Comparison of ENCODE assay signal across 1 cellular context in genomic region chr12:104930388-104931326, GRCh38.
TF ChIP-seq lines count a peak whose summit lies in the region.

No MANE protein-coding gene starts in this region.

TF ChIP-seq in GM12878, 131 proteins besides CTCF, POLR2A, EP300 and RAD21 (continued from another document):
- peak; percentile 75 for TF ChIP-seq SKIL (IDR thresholded peaks at IDR 0.05; ENCODE audit: low read depth, poor library complexity, severe bottlenecking)
- 0 out of 2 replicates have a peak, but pooled peaks have one; percentile 11 for TF ChIP-seq CBFB (IDR thresholded peaks at IDR 0.05; ENCODE audit: low read depth)
- TF ChIP-seq TCF12 (IDR thresholded peaks at IDR 0.05; ENCODE audit: low read depth, low read length), result peak; percentile 63
- TF ChIP-seq CHD2 (IDR thresholded peaks at IDR 0.05; ENCODE audit: borderline replicate concordance, low read depth, low read length), result no peak
- TF ChIP-seq TCF3 (IDR thresholded peaks at IDR 0.05; ENCODE audit: borderline replicate concordance, insufficient read depth, low read depth, low read length), result peak; percentile 82
- peak in 1 of 2 experiments; percentile 81; a peak in 1 of 4 replicates for TF ChIP-seq CEBPB (IDR thresholded peaks at IDR 0.05; ENCODE audit: borderline replicate concordance in 1 of 2, low read depth in 2 of 2, low read length in 2 of 2)
- TF ChIP-seq EGR1 (IDR thresholded peaks at IDR 0.05; ENCODE audit: borderline replicate concordance in 1 of 2, low read depth in 2 of 2, low read length in 2 of 2), result no peak
- peak; percentile 97 for TF ChIP-seq BCL11A (IDR thresholded peaks at IDR 0.05; ENCODE audit: low read depth, low read length)
- TF ChIP-seq CUX1 (IDR thresholded peaks at IDR 0.05; ENCODE audit: insufficient replicate concordance, low read depth, low read length), result no peak
- TF ChIP-seq ETV6 (conservative IDR thresholded peaks at IDR 0.05 in 1 of 2, IDR thresholded peaks at IDR 0.05 in 1 of 2; ENCODE audit: borderline replicate concordance in 1 of 2, low read depth in 1 of 2), result peak in 1 of 2 experiments; percentile 69; a peak in 1 of 4 replicates
- no peak for TF ChIP-seq SIN3A (IDR thresholded peaks at IDR 0.05; ENCODE audit: low read depth, low read length)
- peak; percentile 17; the same call in 1 of the 2 replicates for TF ChIP-seq MLLT1 (IDR thresholded peaks at IDR 0.05)
- no peak for TF ChIP-seq RB1 (IDR thresholded peaks at IDR 0.05; ENCODE audit: borderline replicate concordance)
- no peak for TF ChIP-seq NRF1 (conservative IDR thresholded peaks at IDR 0.05; ENCODE audit: low read depth, low read length)
- TF ChIP-seq ESRRA (IDR thresholded peaks at IDR 0.05; ENCODE audit: low read length), result no peak
- TF ChIP-seq SMC3 (IDR thresholded peaks at IDR 0.05; ENCODE audit: borderline replicate concordance, low read length), result no peak; the same call in 1 of the 2 replicates
- peak in 1 of 2 experiments; percentile 67; a peak in 1 of 4 replicates for TF ChIP-seq SRF (IDR thresholded peaks at IDR 0.05; ENCODE audit: low read depth in 2 of 2, low read length in 2 of 2)
- no peak for TF ChIP-seq ASH2L (IDR thresholded peaks at IDR 0.05; ENCODE audit: borderline replicate concordance, low read depth)
- no peak; the same call in 1 of the 2 replicates for TF ChIP-seq STAT3 (IDR thresholded peaks at IDR 0.05; ENCODE audit: low read depth, low read length)
- peak; percentile 87 for TF ChIP-seq RUNX3 (IDR thresholded peaks at IDR 0.05; ENCODE audit: low read length)
- TF ChIP-seq CHD1 (IDR thresholded peaks at IDR 0.05; ENCODE audit: low read depth, low read length), result no peak
- TF ChIP-seq TARDBP (IDR thresholded peaks at IDR 0.05; ENCODE audit: borderline replicate concordance), result no peak
- peak; percentile 48; the same call in 1 of the 2 replicates for TF ChIP-seq TCF7 (IDR thresholded peaks at IDR 0.05; ENCODE audit: borderline replicate concordance)
- TF ChIP-seq REST (IDR thresholded peaks at IDR 0.05; ENCODE audit: low read depth, low read length), result no peak
- TF ChIP-seq BACH1 (IDR thresholded peaks at IDR 0.05; ENCODE audit: borderline replicate concordance), result no peak; the same call in 1 of the 2 replicates
- TF ChIP-seq PAX8 (IDR thresholded peaks at IDR 0.05), result no peak
- TF ChIP-seq SPI1 (IDR thresholded peaks at IDR 0.05; ENCODE audit: borderline replicate concordance, insufficient read depth, low read depth, low read length), result no peak
- no peak for TF ChIP-seq CEBPZ (IDR thresholded peaks at IDR 0.05; ENCODE audit: low read depth, low read length)
- no peak for TF ChIP-seq IRF3 (IDR thresholded peaks at IDR 0.05)
- TF ChIP-seq IKZF1 (conservative IDR thresholded peaks at IDR 0.05), result peak; percentile 79
- TF ChIP-seq PAX5 (IDR thresholded peaks at IDR 0.05; ENCODE audit: borderline replicate concordance, low read depth, low read length), result peak; percentile 93
- TF ChIP-seq GATAD2B (conservative IDR thresholded peaks at IDR 0.05; ENCODE audit: low read depth), result 0 out of 2 replicates have a peak, but pooled peaks have one; percentile 29
- TF ChIP-seq JUND (IDR thresholded peaks at IDR 0.05; ENCODE audit: low read depth, low read length), result peak; percentile 92
- no peak for TF ChIP-seq CBX3 (IDR thresholded peaks at IDR 0.05; ENCODE audit: borderline replicate concordance, low read depth)
- TF ChIP-seq WRNIP1 (IDR thresholded peaks at IDR 0.05; ENCODE audit: borderline replicate concordance, low read depth, low read length), result no peak
- no peak for TF ChIP-seq FOXK2 (IDR thresholded peaks at IDR 0.05)
